In genomic region chr12:48851883-48852733, GRCh38 we compare ENCODE assay signal across 8 cellular contexts. TPM values are rescaled to one million over a fixed set of nuclear protein-coding genes. Genes with fewer than 3 reads are reported as not detected.
DNase-seq lines count a peak whose midpoint lies in the region; ATAC-seq and TF ChIP-seq lines count a peak whose summit lies in the region.

Gene DDX23, minus strand, starts transcription at chr12:48852163. Its CDS starts 6,381 bp downstream, at chr12:48845782.

- TF ChIP-seq CTCF in WERI-Rb-1 (IDR thresholded peaks at IDR 0.05; ENCODE audit: low read depth, low read length): no peak
- TF ChIP-seq CTCF in mammary epithelial cell (conservative IDR thresholded peaks at IDR 0.05 in 1 of 2, IDR thresholded peaks at IDR 0.05 in 1 of 2; ENCODE audit: extremely low read depth in 1 of 2, insufficient read depth in 1 of 2, low read depth in 1 of 2, low read length in 2 of 2): no peak
- TF ChIP-seq CTCF in smooth muscle cell (IDR thresholded peaks at IDR 0.05; ENCODE audit: borderline replicate concordance, insufficient read depth, poor library complexity, severe bottlenecking): no peak

- H3K9me3 ChIP-seq in WERI-Rb-1 (ENCODE audit: severe bottlenecking): no peaks in the 10 kb centered on the region
- H3K9me3 ChIP-seq in mammary epithelial cell (replicated peaks; ENCODE audit: insufficient read depth, low read length): no peaks in the 10 kb centered on the region
- H3K9me3 ChIP-seq in smooth muscle cell (replicated peaks; ENCODE audit: low read depth): no peaks in the 10 kb centered on the region

- under 1% methylated on average over 28 of the region's 53 CpGs for WGBS in mammary epithelial cell (ENCODE audit: low coverage, missing lambda C conversion rate)
- 2% methylated on average over 47 of the region's 53 CpGs for WGBS in smooth muscle cell (ENCODE audit: low lambda C conversion rate)

- ATAC-seq in GM18873 (IDR thresholded peaks at IDR 0.05; ENCODE audit: low FRiP score, unreplicated experiment) (peak; percentile 84), HG03139 (IDR thresholded peaks at IDR 0.05; ENCODE audit: unreplicated experiment) (peak; percentile 87)

- H3F3A ChIP-seq in smooth muscle cell (ENCODE audit: low read depth): no peaks in the 10 kb centered on the region

- CTCF ChIA-PET in mammary epithelial cell (lab: Charles Lee; ENCODE audit: low non-redundant PET): interaction anchor here (0.6 to 1.1 kb wide), 7 partner anchors 11 to 148 kb away, joined by 3 to 15 read pairs (median 4); partner anchors contain the start of gene WNT1

- H2AFZ ChIP-seq in mammary epithelial cell (ENCODE audit: low read depth, low read length) (peak within 1 kb of the TSS; percentile 93), smooth muscle cell (ENCODE audit: low read depth) (peak within 1 kb of the TSS; percentile 86)

- H3K4me2 ChIP-seq in mammary epithelial cell (ENCODE audit: insufficient read depth, low read depth, low read length) (peak within 1 kb of the TSS; percentile 90), smooth muscle cell (peak within 1 kb of the TSS; percentile 98)

- no peaks in the 10 kb centered on the region for H4K20me1 ChIP-seq in mammary epithelial cell (ENCODE audit: insufficient read depth, low read length)
- peaks cover 12% of the 10 kb centered on the region for H4K20me1 ChIP-seq in smooth muscle cell (ENCODE audit: low read depth)

- in situ Hi-C loops in ACHN (cut with HindIII; ENCODE audit: low pct_ligation_motif_present, low pct_unique_long_range_greater_than_20kb, low sequenced_read_pairs): no loop called here
- in situ Hi-C loops in mammary epithelial cell (cut with MboI; ENCODE audit: low sequenced_read_pairs in 2 of 2): loop anchor here in 1 of 2 donors (5.0 kb wide), 1 partner anchor 125 kb away; the partner anchor contains the start of gene WNT1

- BruUV-seq in mammary epithelial cell (replicated peaks; lab: Mats Ljungman, UMichigan): no TSS peak

- dilution Hi-C loops in mammary epithelial cell (cut with HindIII; ENCODE audit: low sequenced_read_pairs): no loop called here

- H3K27ac ChIP-seq in WERI-Rb-1: peak within 1 kb of the TSS; percentile 89
- H3K27ac ChIP-seq in mammary epithelial cell (ENCODE audit: insufficient read depth, low read depth, low read length): peak within 1 kb of the TSS; percentile 71
- H3K27ac ChIP-seq in smooth muscle cell (ENCODE audit: low read depth): peak within 1 kb of the TSS; percentile 46

- H3K27me3 ChIP-seq in WERI-Rb-1 (ENCODE audit: insufficient read depth, low read depth, severe bottlenecking) (no peaks in the 10 kb centered on the region), mammary epithelial cell (ENCODE audit: insufficient read depth, low read length) (no peaks in the 10 kb centered on the region), smooth muscle cell (ENCODE audit: low read depth) (no peaks in the 10 kb centered on the region)

- H3K4me1 ChIP-seq in mammary epithelial cell (ENCODE audit: insufficient read depth, low read length) (peaks cover 17% of the 10 kb centered on the region), smooth muscle cell (ENCODE audit: low read depth) (peaks cover 15% of the 10 kb centered on the region)

- H3K9ac ChIP-seq in mammary epithelial cell (ENCODE audit: insufficient read depth, low read length): peak within 1 kb of the TSS; percentile 87
- peak within 1 kb of the TSS; percentile 90 for H3K9ac ChIP-seq in smooth muscle cell (ENCODE audit: low read depth)

- peak; percentile 99 for DNase-seq in ACHN
- peak; percentile 95 for DNase-seq in NCI-H2227 (lab: John Stamatoyannopoulos, UW; ENCODE audit: unreplicated experiment)
- peak; percentile 96 for DNase-seq in WERI-Rb-1
- peak; percentile 97 for DNase-seq in mammary epithelial cell
- peak; percentile 97 for DNase-seq in iPS-NIHi11 (ENCODE audit: low spot score)
- peak; percentile 84 for DNase-seq in smooth muscle cell (lab: John Stamatoyannopoulos, UW; ENCODE audit: unreplicated experiment)

- intact Hi-C loops in mammary epithelial cell (cut with micrococcal nuclease): loop anchor here (2.0 kb wide), 1 partner anchor 37 kb away; no protein-coding TSS in a partner anchor

- H3K79me2 ChIP-seq in mammary epithelial cell (ENCODE audit: insufficient read depth, low read length) (peaks cover 46% of the 10 kb centered on the region), smooth muscle cell (ENCODE audit: low read depth) (peaks cover 46% of the 10 kb centered on the region)

- H3K4me3 ChIP-seq in WERI-Rb-1 (ENCODE audit: low read depth, low read length): peak within 1 kb of the TSS; percentile 94
- peak within 1 kb of the TSS; percentile 83 to 99 (median 98) for H3K4me3 ChIP-seq in mammary epithelial cell (replicated peaks in 1 of 3; ENCODE audit: insufficient read depth in 1 of 3, low read depth in 2 of 3, low read length in 3 of 3)
- peak within 1 kb of the TSS; percentile 87 for H3K4me3 ChIP-seq in smooth muscle cell

- H3K36me3 ChIP-seq in WERI-Rb-1 (peaks cover 29% of the 10 kb centered on the region), mammary epithelial cell (ENCODE audit: insufficient read depth, low read length) (no peaks in the 10 kb centered on the region), smooth muscle cell (ENCODE audit: low read depth) (no peaks in the 10 kb centered on the region)

RNA-seq across cellular contexts. Expression of gene DDX23, which starts in this region (rescaled TPM):
- total RNA-seq in mammary epithelial cell (10 to 100 TPM; 28.2 to 71.9 TPM), smooth muscle cell (51.7 and 68.9 TPM in 2 replicates)
- polyA plus RNA-seq in mammary epithelial cell (53.4 TPM), smooth muscle cell (41.6 and 44.9 TPM in 2 replicates)
- polyA minus RNA-seq in mammary epithelial cell: 137 TPM

Comparison
In these comparisons a context has a peak if more than half of its experiments do, and no peak if none do; other contexts are left out.
1. Peak in every context shown above with its lines: DNase-seq, ATAC-seq, H3K4me3 ChIP-seq and H3K27ac ChIP-seq.